9 cellular contexts compared by ENCODE assay signal in genomic region chr14:29814153-29815057, GRCh38.
A peak's percentile ranks its signal among the peaks of the same experiment; 100 is the strongest.
DNase-seq lines count a peak whose midpoint lies in the region; ATAC-seq and TF ChIP-seq lines count a peak whose summit lies in the region.
"Had no signal": no experiment of that assay in that cellular context is flagged by ENCODE, and none has a peak within 500 bp of the region (broad histone marks: within the 10 kb centered on the region; RNA-seq: fewer than 3 reads in every experiment).

No MANE protein-coding gene starts in this region.

- H3K4me3 ChIP-seq in fibroblast of lung (replicated peaks in 1 of 4; ENCODE audit: control extremely low read depth in 1 of 4, insufficient read depth in 1 of 4, low read depth in 3 of 4, low read length in 4 of 4) (no peak overlapping the region), suprapubic skin (no peak overlapping the region)

- H3K27me3 Mint-ChIP-seq in nephron (ENCODE audit: low read depth): no peaks in the 10 kb centered on the region
- H3K27me3 Mint-ChIP-seq in activated naive CD8-positive, alpha-beta T cell treated with anti-CD3 and anti-CD28 coated beads for 36 hours: no peaks in the 10 kb centered on the region
- H3K27me3 Mint-ChIP-seq: activated naive CD8-positive, alpha-beta T cell had no signal

- DNase-seq in DMS79 (lab: John Stamatoyannopoulos, UW): peak; percentile 75
- peak; percentile 68 for DNase-seq in NCI-H2196 (lab: John Stamatoyannopoulos, UW; ENCODE audit: unreplicated experiment)
- peak; percentile 42 to 70 for DNase-seq in fibroblast of lung (ENCODE audit: low read depth in 2 of 2)
- DNase-seq in activated naive CD8-positive, alpha-beta T cell treated with anti-CD3 and anti-CD28 coated beads for 36 hours: no peak
- DNase-seq in suprapubic skin (ENCODE audit: low spot score in 2 of 2): no peak

- H3K27ac Mint-ChIP-seq in nephron: peak overlapping the region in 2 of 3 experiments; percentile 45 to 77
- no peak overlapping the region for H3K27ac Mint-ChIP-seq in activated naive CD8-positive, alpha-beta T cell treated with anti-CD3 and anti-CD28 coated beads for 36 hours
- H3K27ac Mint-ChIP-seq: activated naive CD8-positive, alpha-beta T cell had no signal

- WGBS in suprapubic skin: 51% methylated on average over 7 of the region's 7 CpGs

- H3K9ac ChIP-seq in fibroblast of lung (ENCODE audit: insufficient read depth, low read length): no peak overlapping the region

- H4K20me1 ChIP-seq in fibroblast of lung (ENCODE audit: control insufficient read depth, extremely low read depth, insufficient read depth, low read length): no peaks in the 10 kb centered on the region

- H3K4me2 ChIP-seq in fibroblast of lung (ENCODE audit: extremely low read depth, insufficient read depth, low read length): no peak overlapping the region

- peaks cover 4% of the 10 kb centered on the region for H3K36me3 Mint-ChIP-seq in nephron (ENCODE audit: low read depth)
- peaks cover 2% of the 10 kb centered on the region for H3K36me3 Mint-ChIP-seq in activated naive CD8-positive, alpha-beta T cell treated with anti-CD3 and anti-CD28 coated beads for 36 hours
- H3K36me3 Mint-ChIP-seq: activated naive CD8-positive, alpha-beta T cell had no signal

- ATAC-seq in HG03159 (IDR thresholded peaks at IDR 0.05; ENCODE audit: unreplicated experiment): no peak
- ATAC-seq in GM19463 (IDR thresholded peaks at IDR 0.05; ENCODE audit: unreplicated experiment): no peak

- no peak for TF ChIP-seq EP300 in suprapubic skin (IDR thresholded peaks at IDR 0.05)

- no peak overlapping the region for H3K4me3 Mint-ChIP-seq in nephron
- H3K4me3 Mint-ChIP-seq in activated naive CD8-positive, alpha-beta T cell treated with anti-CD3 and anti-CD28 coated beads for 36 hours: no peak overlapping the region
- H3K4me3 Mint-ChIP-seq: activated naive CD8-positive, alpha-beta T cell had no signal

- TF ChIP-seq POLR2A in suprapubic skin (IDR thresholded peaks at IDR 0.05): no peak

- no peaks in the 10 kb centered on the region for H3K79me2 ChIP-seq in fibroblast of lung (ENCODE audit: control insufficient read depth, insufficient read depth, low read length)

- H3K4me1 ChIP-seq in fibroblast of lung (ENCODE audit: control insufficient read depth, extremely low read depth, insufficient read depth, low read length): no peaks in the 10 kb centered on the region
- H3K4me1 ChIP-seq in suprapubic skin: peaks cover 18% of the 10 kb centered on the region

- TF ChIP-seq CTCF in fibroblast of lung (conservative IDR thresholded peaks at IDR 0.05 in 1 of 2, IDR thresholded peaks at IDR 0.05 in 1 of 2; ENCODE audit: low read depth in 1 of 2, low read length in 2 of 2): no peak
- no peak for TF ChIP-seq CTCF in nephron (IDR thresholded peaks at IDR 0.05; ENCODE audit: unreplicated experiment in 3 of 3)
- TF ChIP-seq CTCF in suprapubic skin (IDR thresholded peaks at IDR 0.05): no peak

- H2AFZ ChIP-seq in fibroblast of lung (ENCODE audit: low read length): no peak overlapping the region

- H3K27me3 ChIP-seq in fibroblast of lung (ENCODE audit: control insufficient read depth, insufficient read depth, low read length): no peaks in the 10 kb centered on the region
- no peaks in the 10 kb centered on the region for H3K27me3 ChIP-seq in suprapubic skin

- no peaks in the 10 kb centered on the region for H3K9me3 Mint-ChIP-seq in nephron
- peaks cover 1% of the 10 kb centered on the region for H3K9me3 Mint-ChIP-seq in activated naive CD8-positive, alpha-beta T cell treated with anti-CD3 and anti-CD28 coated beads for 36 hours

- H3K36me3 ChIP-seq in fibroblast of lung (ENCODE audit: control insufficient read depth, insufficient read depth, low read length) (no peaks in the 10 kb centered on the region), suprapubic skin (no peaks in the 10 kb centered on the region)

- H3K9me3 ChIP-seq in fibroblast of lung (ENCODE audit: control insufficient read depth, insufficient read depth, low read depth, low read length): no peaks in the 10 kb centered on the region
- no peaks in the 10 kb centered on the region for H3K9me3 ChIP-seq in suprapubic skin

- peaks cover 24% of the 10 kb centered on the region for H3K4me1 Mint-ChIP-seq in nephron
- no peaks in the 10 kb centered on the region for H3K4me1 Mint-ChIP-seq in activated naive CD8-positive, alpha-beta T cell treated with anti-CD3 and anti-CD28 coated beads for 36 hours

- H3K27ac ChIP-seq in fibroblast of lung (ENCODE audit: insufficient read depth, low read length) (no peak overlapping the region), suprapubic skin (no peak overlapping the region)

Comparison
In these comparisons a context has a peak if more than half of its experiments do, and no peak if none do; other contexts are left out.
1. DNase-seq: peak in DMS79 (single experiment), NCI-H2196 (single experiment) and fibroblast of lung (2 of 2); none in activated naive CD8-positive, alpha-beta T cell treated with anti-CD3 and anti-CD28 coated beads for 36 hours (single experiment) and suprapubic skin (0 of 2).